In genomic region chr6:44264154-44265002, GRCh38 we compare ENCODE assay signal across 8 cellular contexts. TPM values are rescaled to one million over a fixed set of nuclear protein-coding genes. Genes with fewer than 3 reads are reported as not detected.
DNase-seq lines count a peak whose midpoint lies in the region; ATAC-seq and TF ChIP-seq lines count a peak whose summit lies in the region.

No MANE protein-coding gene starts in this region.

- H3K36me3 ChIP-seq in CD4-positive, alpha-beta memory T cell (ENCODE audit: insufficient read depth, low read length) = peaks cover 16% of the 10 kb centered on the region
- peaks cover 0 to 3% of the 10 kb centered on the region in 2 donors for H3K36me3 ChIP-seq in ascending aorta

- H3K27ac Mint-ChIP-seq in CD4-positive, alpha-beta memory T cell = peak overlapping the region; percentile 95 to 98 (median 97)
- H3K27ac Mint-ChIP-seq in immature natural killer cell = peak overlapping the region; percentile 85 to 97 (median 95)
- H3K27ac Mint-ChIP-seq in stimulated activated memory B cell treated with anti-CD40 and anti-IgM and Interleukin-4, amounts not matched to agents 10 μg/mL and 1 μg/mL and 100 μg/mL, for 72 hours = peak overlapping the region; percentile 98

- H3K36me3 Mint-ChIP-seq in CD4-positive, alpha-beta memory T cell = peaks cover 8 to 33% of the 10 kb centered on the region in 2 donors
- H3K36me3 Mint-ChIP-seq in immature natural killer cell = peaks cover 5 to 8% (median 6%) of the 10 kb centered on the region in 3 donors
- peaks cover 55% of the 10 kb centered on the region for H3K36me3 Mint-ChIP-seq in stimulated activated memory B cell treated with anti-CD40 and anti-IgM and Interleukin-4, amounts not matched to agents 10 μg/mL and 1 μg/mL and 100 μg/mL, for 72 hours

- H3K4me3 Mint-ChIP-seq in CD4-positive, alpha-beta memory T cell = peak overlapping the region; percentile 73 to 95 (median 93)
- H3K4me3 Mint-ChIP-seq in immature natural killer cell = peak overlapping the region; percentile 89 to 95 (median 92)
- H3K4me3 Mint-ChIP-seq in stimulated activated memory B cell treated with anti-CD40 and anti-IgM and Interleukin-4, amounts not matched to agents 10 μg/mL and 1 μg/mL and 100 μg/mL, for 72 hours = peak overlapping the region; percentile 100

- peak overlapping the region; percentile 96 for H3K27ac ChIP-seq in CD4-positive, alpha-beta memory T cell (ENCODE audit: low read depth, low read length)
- H3K27ac ChIP-seq in ascending aorta = peak overlapping the region; percentile 72 to 77

- CTCF ChIA-PET in CD4-positive, alpha-beta memory T cell (lab: Charles Lee; ENCODE audit: partially characterized antibody) = interaction anchor here (1.0 to 8.3 kb wide), 6 partner anchors 10 to 123 kb away, joined by 3 to 82 read pairs (median 4); partner anchors contain the start of genes CDC5L and SLC35B2

- H3K9me3 Mint-ChIP-seq in CD4-positive, alpha-beta memory T cell = no peaks in the 10 kb centered on the region
- H3K9me3 Mint-ChIP-seq in immature natural killer cell = peaks cover 0 to 2% (median 0%) of the 10 kb centered on the region in 6 donors
- H3K9me3 Mint-ChIP-seq in stimulated activated memory B cell treated with anti-CD40 and anti-IgM and Interleukin-4, amounts not matched to agents 10 μg/mL and 1 μg/mL and 100 μg/mL, for 72 hours = no peaks in the 10 kb centered on the region

- intact Hi-C loops in CD4-positive, alpha-beta memory T cell (cut with micrococcal nuclease) = loop anchor here (1.0 to 2.0 kb wide), 5 partner anchors 7 to 168 kb away; partner anchors contain the start of genes HSP90AB1 and SLC35B2
- intact Hi-C loops in ascending aorta (cut with DNase I) = loop anchor here (1.0 to 5.0 kb wide), 5 partner anchors 27 to 193 kb away; partner anchors contain the start of genes AARS2, CDC5L, MRPL14 and TMEM63B

- H3K9me3 ChIP-seq in CD4-positive, alpha-beta memory T cell (ENCODE audit: control insufficient read depth in 1 of 2, low read length in 2 of 2) = no peaks in the 10 kb centered on the region
- no peaks in the 10 kb centered on the region for H3K9me3 ChIP-seq in ascending aorta

- peaks cover 38% of the 10 kb centered on the region for H3K4me1 ChIP-seq in CD4-positive, alpha-beta memory T cell (ENCODE audit: insufficient read depth, low read length)
- H3K4me1 ChIP-seq in ascending aorta = peaks cover 15 to 29% of the 10 kb centered on the region in 2 donors

- peak in 1 of 5 donors; percentile 68 for DNase-seq in CD4-positive, alpha-beta memory T cell
- DNase-seq in NOMO-1 treated with dmso at 0.1 percent for 144 hours (lab: John Stamatoyannopoulos, UW; ENCODE audit: unreplicated experiment) (peak; percentile 75), ascending aorta (ENCODE audit: low spot score in 2 of 2) (peak in 1 of 2 donors; percentile 72), immature natural killer cell (peak in 2 of 3 donors; percentile 31 to 40), NCI-H748 (lab: John Stamatoyannopoulos, UW; ENCODE audit: unreplicated experiment) (no peak), NCI-H2227 (lab: John Stamatoyannopoulos, UW; ENCODE audit: unreplicated experiment) (no peak)

- peaks cover 6% of the 10 kb centered on the region for H3K27me3 ChIP-seq in CD4-positive, alpha-beta memory T cell (ENCODE audit: insufficient read depth, low read length)
- no peaks in the 10 kb centered on the region for H3K27me3 ChIP-seq in ascending aorta

- peak; percentile 32 for ATAC-seq in GM21515 (IDR thresholded peaks at IDR 0.05; ENCODE audit: unreplicated experiment)
- peak; percentile 70 for ATAC-seq in stimulated activated memory B cell treated with anti-CD40 and anti-IgM and Interleukin-4, amounts not matched to agents 10 μg/mL and 1 μg/mL and 100 μg/mL, for 72 hours

- TF ChIP-seq CTCF in ascending aorta (IDR thresholded peaks at IDR 0.05) = no peak

- peak overlapping the region; percentile 83 to 89 for H3K4me3 ChIP-seq in CD4-positive, alpha-beta memory T cell (ENCODE audit: low read length in 2 of 2)
- H3K4me3 ChIP-seq in ascending aorta = peak overlapping the region; percentile 69 to 73

- peaks cover 17 to 43% (median 38%) of the 10 kb centered on the region in 4 donors for H3K4me1 Mint-ChIP-seq in CD4-positive, alpha-beta memory T cell
- H3K4me1 Mint-ChIP-seq in immature natural killer cell = peaks cover 42% of the 10 kb centered on the region in 2 donors
- peaks cover 63% of the 10 kb centered on the region for H3K4me1 Mint-ChIP-seq in stimulated activated memory B cell treated with anti-CD40 and anti-IgM and Interleukin-4, amounts not matched to agents 10 μg/mL and 1 μg/mL and 100 μg/mL, for 72 hours

- POLR2A ChIA-PET in CD4-positive, alpha-beta memory T cell (lab: Charles Lee; ENCODE audit: partially characterized antibody) = interaction anchor here (1.2 to 6.2 kb wide), 5 partner anchors 9 to 49 kb away, joined by 3 to 97 read pairs (median 11); partner anchors contain the start of genes AARS2, HSP90AB1 and SLC35B2

- peaks cover 5 to 10% of the 10 kb centered on the region in 2 donors for H3K27me3 Mint-ChIP-seq in CD4-positive, alpha-beta memory T cell
- H3K27me3 Mint-ChIP-seq in immature natural killer cell (ENCODE audit: low read depth in 3 of 3) = peaks cover 0 to 20% (median 5%) of the 10 kb centered on the region in 3 donors
- H3K27me3 Mint-ChIP-seq in stimulated activated memory B cell treated with anti-CD40 and anti-IgM and Interleukin-4, amounts not matched to agents 10 μg/mL and 1 μg/mL and 100 μg/mL, for 72 hours = no peaks in the 10 kb centered on the region

RNA-seq across cellular contexts. Expression of gene NFKBIE, which starts 1.0 kb away (rescaled TPM):
- 10 to 100 TPM; 12.7 to 15.0 TPM for total RNA-seq in CD4-positive, alpha-beta memory T cell
- 1 to 10 TPM; 8.0 to 8.3 TPM for polyA plus RNA-seq in CD4-positive, alpha-beta memory T cell
- 1.9 TPM for total RNA-seq in ascending aorta
- polyA plus RNA-seq in immature natural killer cell = 1 to 10 TPM; 3.8 to 8.4 (median 8.3) TPM

RNA-seq across cellular contexts. Expression of gene TMEM151B, which starts 5.9 kb away (rescaled TPM):
- total RNA-seq in CD4-positive, alpha-beta memory T cell = not detected
- not detected for polyA plus RNA-seq in CD4-positive, alpha-beta memory T cell
- total RNA-seq in ascending aorta = not detected
- polyA plus RNA-seq in immature natural killer cell = not detected

RNA-seq across cellular contexts. Expression of gene SLC35B2, which starts 7.0 kb away (rescaled TPM):
- 10 to 100 TPM; 20.7 to 20.9 TPM for total RNA-seq in CD4-positive, alpha-beta memory T cell
- polyA plus RNA-seq in CD4-positive, alpha-beta memory T cell = 10 to 100 TPM; 41.6 to 65.3 TPM
- 9.9 TPM for total RNA-seq in ascending aorta
- polyA plus RNA-seq in immature natural killer cell = 100 to 1,000 TPM in 1 of 3 donors, 10 to 100 TPM in 2; 64.1 to 119 (median 69.1) TPM

RNA-seq across cellular contexts. Expression of gene HSP90AB1, which starts 17.5 kb away (rescaled TPM):
- total RNA-seq in CD4-positive, alpha-beta memory T cell = 100 to 1,000 TPM; 303 to 324 TPM
- polyA plus RNA-seq in CD4-positive, alpha-beta memory T cell = 100 to 1,000 TPM; 384 to 432 TPM
- 354 TPM for total RNA-seq in ascending aorta
- polyA plus RNA-seq in immature natural killer cell = 100 to 1,000 TPM; 185 to 309 (median 280) TPM

RNA-seq across cellular contexts. Expression of gene SLC29A1, which starts 41.0 kb away (rescaled TPM):
- 1 to 10 TPM; 2.1 to 3.1 TPM for total RNA-seq in CD4-positive, alpha-beta memory T cell
- 1 to 10 TPM; 3.4 to 3.7 TPM for polyA plus RNA-seq in CD4-positive, alpha-beta memory T cell
- 224 TPM for total RNA-seq in ascending aorta
- 1 to 10 TPM; 1.5 to 3.0 (median 1.8) TPM for polyA plus RNA-seq in immature natural killer cell

Comparison
In these comparisons a context has a peak if more than half of its experiments do, and no peak if none do; other contexts are left out.
1. DNase-seq: peak in NOMO-1 treated with dmso at 0.1 percent for 144 hours (single experiment) and immature natural killer cell (2 of 3); none in NCI-H748 (single experiment) and NCI-H2227 (single experiment).
2. Peak in every context shown above with its lines, with median percentiles within 50 percentile points of each other: H3K27ac Mint-ChIP-seq and H3K4me3 Mint-ChIP-seq.